8 cellular contexts compared by ENCODE assay signal in genomic region chr3:51706788-51707731, GRCh38. TPM values are rescaled to one million over a fixed set of nuclear protein-coding genes. Genes with fewer than 3 reads are reported as not detected.
DNase-seq lines count a peak whose midpoint lies in the region; ATAC-seq, FAIRE-seq and TF ChIP-seq lines count a peak whose summit lies in the region.

Gene GRM2, plus strand, starts transcription at chr3:51707068. Its CDS starts 1,916 bp downstream, at chr3:51708984.

- intact Hi-C loops in activated naive CD4-positive, alpha-beta T cell treated with anti-CD3 and anti-CD28 coated beads for 36 hours (cut with micrococcal nuclease) = no loop called here

- no peak within 1 kb of the TSS for H3K27ac Mint-ChIP-seq in activated naive CD4-positive, alpha-beta T cell treated with anti-CD3 and anti-CD28 coated beads for 36 hours
- H3K27ac Mint-ChIP-seq in nephron progenitor cell = no peak within 1 kb of the TSS

- DNase-seq in COLO829 (ENCODE audit: low spot score) (peak; percentile 81), LHCN-M2 (ENCODE audit: low read depth) (peak; percentile 37), frontal cortex (ENCODE audit: low spot score in 2 of 2) (peak; percentile 75 to 87), nephron progenitor cell (peak; percentile 97), GF-D8 (lab: John Stamatoyannopoulos, UW) (no peak), NCI-H1694 treated with DMSO at 0.1 percent for 48 hours (lab: John Stamatoyannopoulos, UW) (no peak)
- DNase-seq in activated naive CD4-positive, alpha-beta T cell treated with anti-CD3 and anti-CD28 coated beads for 36 hours = peak; percentile 45

- H3K4me3 Mint-ChIP-seq in activated naive CD4-positive, alpha-beta T cell treated with anti-CD3 and anti-CD28 coated beads for 36 hours = no peak within 1 kb of the TSS
- peak within 1 kb of the TSS; percentile 88 for H3K4me3 Mint-ChIP-seq in nephron progenitor cell

- no peak for TF ChIP-seq CTCF in nephron progenitor cell (IDR thresholded peaks at IDR 0.05)

- H3K36me3 Mint-ChIP-seq in activated naive CD4-positive, alpha-beta T cell treated with anti-CD3 and anti-CD28 coated beads for 36 hours (ENCODE audit: low read depth) = no peaks in the 10 kb centered on the region
- H3K36me3 Mint-ChIP-seq in nephron progenitor cell (ENCODE audit: low read depth) = no peaks in the 10 kb centered on the region

- peaks cover 12% of the 10 kb centered on the region for H3K4me1 Mint-ChIP-seq in activated naive CD4-positive, alpha-beta T cell treated with anti-CD3 and anti-CD28 coated beads for 36 hours (ENCODE audit: low read depth)
- H3K4me1 Mint-ChIP-seq in nephron progenitor cell = peaks cover 22% of the 10 kb centered on the region

- ATAC-seq in HG03039 (IDR thresholded peaks at IDR 0.05; ENCODE audit: unreplicated experiment) = no peak

- no peaks in the 10 kb centered on the region for H3K27me3 Mint-ChIP-seq in activated naive CD4-positive, alpha-beta T cell treated with anti-CD3 and anti-CD28 coated beads for 36 hours (ENCODE audit: low read depth)
- peaks cover 30% of the 10 kb centered on the region for H3K27me3 Mint-ChIP-seq in nephron progenitor cell (ENCODE audit: low read depth, poor library complexity)

- no peak for FAIRE-seq in frontal cortex (lab: Jason Lieb, UNC)

- no peaks in the 10 kb centered on the region for H3K9me3 Mint-ChIP-seq in activated naive CD4-positive, alpha-beta T cell treated with anti-CD3 and anti-CD28 coated beads for 36 hours
- H3K9me3 Mint-ChIP-seq in nephron progenitor cell = no peaks in the 10 kb centered on the region

- CTCF ChIA-PET in activated naive CD4-positive, alpha-beta T cell treated with anti-CD3 and anti-CD28 coated beads for 36 hours (lab: Charles Lee) = interaction anchor here (2.1 kb wide), 1 partner anchor 12 kb away, joined by 7 read pairs; no protein-coding TSS in a partner anchor

RNA-seq across cellular contexts. Expression of gene GRM2, which starts in this region (rescaled TPM):
- total RNA-seq in LHCN-M2 (2014; rRNA removed) (0.06 TPM in 1 of 2 replicates, not detected in the other), frontal cortex (6.5 TPM)
- polyA plus RNA-seq in LHCN-M2 (2012) = 0.02 TPM
- under 1 TPM in 1 of 2 experiments, not detected in 1; 0.07 TPM for total RNA-seq in activated naive CD4-positive, alpha-beta T cell treated with anti-CD3 and anti-CD28 coated beads for 36 hours

Comparison
In these comparisons a context has a peak if more than half of its experiments do, and no peak if none do; other contexts are left out.
1. Peak in DNase-seq in LHCN-M2; RNA of the gene not detected or under 1 TPM.
2. Peak in DNase-seq in activated naive CD4-positive, alpha-beta T cell treated with anti-CD3 and anti-CD28 coated beads for 36 hours; RNA of the gene not detected or under 1 TPM.
3. DNase-seq: peak in COLO829 (single experiment), frontal cortex (2 of 2) and nephron progenitor cell (single experiment); none in GF-D8 (single experiment) and NCI-H1694 treated with DMSO at 0.1 percent for 48 hours (single experiment).